In genomic region chr15:68423359-68424028, GRCh38 we compare ENCODE assay signal across 1 cellular context.
TF ChIP-seq lines count a peak whose summit lies in the region.

No MANE protein-coding gene starts in this region.

TF ChIP-seq in SK-N-SH, 30 proteins besides CTCF, POLR2A, EP300 and RAD21:
- TF ChIP-seq USF1 (IDR thresholded peaks at IDR 0.05; ENCODE audit: borderline replicate concordance, low read depth) = no peak
- no peak for TF ChIP-seq JUND (IDR thresholded peaks at IDR 0.05)
- no peak for TF ChIP-seq YY1 (IDR thresholded peaks at IDR 0.05; ENCODE audit: low read depth)
- TF ChIP-seq TAF1 (IDR thresholded peaks at IDR 0.05; ENCODE audit: borderline replicate concordance, low read depth, low read length) = no peak
- TF ChIP-seq SMC3 (IDR thresholded peaks at IDR 0.05; ENCODE audit: low read depth, low read length) = no peak
- TF ChIP-seq GATA2 (CRISPR knock-in tag; IDR thresholded peaks at IDR 0.05) = no peak
- no peak for TF ChIP-seq CHD2 (IDR thresholded peaks at IDR 0.05; ENCODE audit: low read length, partially characterized antibody)
- no peak for TF ChIP-seq USF2 (IDR thresholded peaks at IDR 0.05; ENCODE audit: borderline replicate concordance, low read depth, low read length)
- TF ChIP-seq EZH2phosphoT487 (IDR thresholded peaks at IDR 0.05; ENCODE audit: borderline replicate concordance, low read depth) = no peak
- no peak for TF ChIP-seq MAX (IDR thresholded peaks at IDR 0.05; ENCODE audit: low read depth)
- TF ChIP-seq TEAD4 (IDR thresholded peaks at IDR 0.05; ENCODE audit: borderline replicate concordance, insufficient read depth) = no peak
- no peak for TF ChIP-seq ELF1 (IDR thresholded peaks at IDR 0.05)
